ENCODE assay signal across 8 cellular contexts in the genomic region with DNA sequence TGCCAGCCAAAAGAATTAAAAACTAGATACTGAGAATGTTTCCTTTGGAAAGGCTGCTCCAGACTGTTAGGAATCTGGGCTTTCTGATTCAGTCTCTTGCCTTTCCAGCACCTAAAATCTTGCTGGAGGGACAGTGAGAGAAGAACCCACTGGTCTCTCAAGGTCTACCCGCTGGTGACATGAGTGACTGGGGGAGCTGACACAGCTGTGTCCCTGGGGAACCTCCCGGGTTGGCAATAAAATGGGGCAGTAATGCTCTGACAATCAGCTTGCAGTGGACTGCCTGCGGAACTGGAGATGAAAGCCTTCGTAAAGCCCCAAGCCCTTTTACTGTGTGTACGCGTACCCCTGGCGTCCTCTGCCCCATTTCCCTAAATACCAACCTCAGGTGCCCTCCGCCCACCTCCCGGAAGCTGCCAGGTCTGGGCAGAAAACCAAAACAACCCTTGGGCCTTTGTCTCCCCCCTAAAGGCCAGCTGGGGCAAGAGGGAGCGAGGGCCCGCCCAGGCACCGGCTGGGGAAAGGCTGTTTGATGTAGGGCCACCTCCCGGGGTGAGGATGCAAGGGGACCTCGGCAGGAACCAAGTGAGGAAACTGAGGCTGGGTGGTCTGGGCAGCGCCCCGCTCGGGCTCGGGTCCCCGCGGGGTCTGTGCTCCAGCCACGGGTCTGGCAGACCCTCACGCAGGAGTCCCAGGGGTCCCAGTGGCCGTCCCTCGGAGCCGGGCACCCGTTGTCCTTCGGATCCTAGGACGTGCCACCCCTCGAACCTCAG. TPM values are rescaled to one million over a fixed set of nuclear protein-coding genes. Genes with fewer than 3 reads are reported as not detected.
A peak's percentile ranks its signal among the peaks of the same experiment; 100 is the strongest.
DNase-seq lines count a peak whose midpoint lies in the region; ATAC-seq and TF ChIP-seq lines count a peak whose summit lies in the region.

No MANE protein-coding gene starts in this region.

- peaks cover 15% of the 10 kb centered on the region for H3K4me1 ChIP-seq in fibroblast of lung (ENCODE audit: control insufficient read depth, extremely low read depth, insufficient read depth, low read length)

- no peaks in the 10 kb centered on the region for H3K9me3 ChIP-seq in fibroblast of lung (ENCODE audit: control insufficient read depth, insufficient read depth, low read depth, low read length)

- peaks cover 5% of the 10 kb centered on the region for H3K36me3 ChIP-seq in fibroblast of lung (ENCODE audit: control insufficient read depth, insufficient read depth, low read length)

- intact Hi-C loops in posterior vena cava (cut with DNase I): loop anchor here in 1 of 2 donors (5.0 kb wide), 1 partner anchor 36 kb away; no protein-coding TSS in a partner anchor

- peak overlapping the region; percentile 82 to 96 (median 96) for H3K4me3 ChIP-seq in fibroblast of lung (replicated peaks in 1 of 4; ENCODE audit: control extremely low read depth in 1 of 4, insufficient read depth in 1 of 4, low read depth in 3 of 4, low read length in 4 of 4)

- H3K4me3 Mint-ChIP-seq in activated CD8-positive, alpha-beta memory T cell treated with anti-CD3 and anti-CD28 coated beads, Interleukin-2, amount 10 ng/mL, durations not matched to agents 7 days and 5 days: peak overlapping the region; percentile 88

- peaks cover 47% of the 10 kb centered on the region for H3K79me2 ChIP-seq in fibroblast of lung (ENCODE audit: control insufficient read depth, insufficient read depth, low read length)

- no peaks in the 10 kb centered on the region for H4K20me1 ChIP-seq in fibroblast of lung (ENCODE audit: control insufficient read depth, extremely low read depth, insufficient read depth, low read length)

- no peaks in the 10 kb centered on the region for H3K9me3 Mint-ChIP-seq in activated CD8-positive, alpha-beta memory T cell treated with anti-CD3 and anti-CD28 coated beads, Interleukin-2, amount 10 ng/mL, durations not matched to agents 7 days and 5 days (ENCODE audit: low read depth)

- H3K9ac ChIP-seq in fibroblast of lung (ENCODE audit: insufficient read depth, low read length): peak overlapping the region; percentile 100

- peak overlapping the region; percentile 88 for H3K27ac Mint-ChIP-seq in activated CD8-positive, alpha-beta memory T cell treated with anti-CD3 and anti-CD28 coated beads, Interleukin-2, amount 10 ng/mL, durations not matched to agents 7 days and 5 days

- H3K4me2 ChIP-seq in fibroblast of lung (ENCODE audit: extremely low read depth, insufficient read depth, low read length): peak overlapping the region; percentile 92

- H3K27me3 Mint-ChIP-seq in activated CD8-positive, alpha-beta memory T cell treated with anti-CD3 and anti-CD28 coated beads, Interleukin-2, amount 10 ng/mL, durations not matched to agents 7 days and 5 days: peaks cover 3% of the 10 kb centered on the region

- TF ChIP-seq CTCF in fibroblast of lung (conservative IDR thresholded peaks at IDR 0.05 in 1 of 2, IDR thresholded peaks at IDR 0.05 in 1 of 2; ENCODE audit: low read depth in 1 of 2, low read length in 2 of 2): no peak

- no peak overlapping the region for H2AFZ ChIP-seq in fibroblast of lung (ENCODE audit: low read length)

- DNase-seq in CD1c-positive myeloid dendritic cell (ENCODE audit: extremely low spot score) (peak; percentile 17), fibroblast of lung (ENCODE audit: low read depth in 2 of 2) (no peak), posterior vena cava (ENCODE audit: low spot score) (peak; percentile 66), NCI-H774 (lab: John Stamatoyannopoulos, UW) (no peak), SKM-1 treated with dmso at 0.1 percent for 144 hours (lab: John Stamatoyannopoulos, UW; ENCODE audit: unreplicated experiment) (no peak)
- DNase-seq in activated CD8-positive, alpha-beta memory T cell treated with anti-CD3 and anti-CD28 coated beads, Interleukin-2, amount 10 ng/mL, durations not matched to agents 7 days and 5 days: peak; percentile 50

- H3K27me3 ChIP-seq in fibroblast of lung (ENCODE audit: control insufficient read depth, insufficient read depth, low read length): no peaks in the 10 kb centered on the region

- CTCF ChIA-PET in activated CD8-positive, alpha-beta memory T cell treated with anti-CD3 and anti-CD28 coated beads, Interleukin-2, amount 10 ng/mL, durations not matched to agents 7 days and 5 days (lab: Charles Lee): interaction anchor here (1.0 to 4.7 kb wide), 6 partner anchors 12 to 169 kb away, joined by 3 to 32 read pairs (median 8); no protein-coding TSS in a partner anchor

- peak overlapping the region; percentile 97 for H3K27ac ChIP-seq in fibroblast of lung (ENCODE audit: insufficient read depth, low read length)

- peaks cover 19% of the 10 kb centered on the region for H3K36me3 Mint-ChIP-seq in activated CD8-positive, alpha-beta memory T cell treated with anti-CD3 and anti-CD28 coated beads, Interleukin-2, amount 10 ng/mL, durations not matched to agents 7 days and 5 days

- ATAC-seq in HG03439 (IDR thresholded peaks at IDR 0.05; ENCODE audit: unreplicated experiment) (peak; percentile 10), GM18861 (IDR thresholded peaks at IDR 0.05; ENCODE audit: unreplicated experiment) (no peak)
- no peak for ATAC-seq in activated CD8-positive, alpha-beta memory T cell treated with anti-CD3 and anti-CD28 coated beads, Interleukin-2, amount 10 ng/mL, durations not matched to agents 7 days and 5 days

- peaks cover 43% of the 10 kb centered on the region for H3K4me1 Mint-ChIP-seq in activated CD8-positive, alpha-beta memory T cell treated with anti-CD3 and anti-CD28 coated beads, Interleukin-2, amount 10 ng/mL, durations not matched to agents 7 days and 5 days

RNA-seq across cellular contexts. Expression of a gene that starts 0.7 kb away (rescaled TPM):
- 100 to 1,000 TPM; 109 to 119 TPM for total RNA-seq in activated CD8-positive, alpha-beta memory T cell treated with anti-CD3 and anti-CD28 coated beads, Interleukin-2, amount 10 ng/mL, durations not matched to agents 7 days and 5 days
- 102 and 149 TPM in 2 replicates for total RNA-seq in fibroblast of lung
- 64.5 and 67.5 TPM in 2 replicates for polyA plus RNA-seq in fibroblast of lung
- polyA plus RNA-seq in fibroblast of lung (2012): 56.4 and 91.9 TPM in 2 replicates
- 27.9 and 30.8 TPM in 2 replicates for polyA minus RNA-seq in fibroblast of lung (ENCODE audit: low replicate concordance)
- 10 to 100 TPM; 44.2 to 60.6 TPM for total RNA-seq in posterior vena cava

Comparison
In these comparisons a context has a peak if more than half of its experiments do, and no peak if none do; other contexts are left out.
1. DNase-seq: peak in CD1c-positive myeloid dendritic cell (single experiment), activated CD8-positive, alpha-beta memory T cell treated with anti-CD3 and anti-CD28 coated beads, Interleukin-2, amount 10 ng/mL, durations not matched to agents 7 days and 5 days (single experiment) and posterior vena cava (single experiment); none in fibroblast of lung (0 of 2), NCI-H774 (single experiment) and SKM-1 treated with dmso at 0.1 percent for 144 hours (single experiment).